Comparison of ENCODE assay signal across 8 cellular contexts in genomic region chr1:41122851-41123518, GRCh38.
DNase-seq lines count a peak whose midpoint lies in the region; ATAC-seq and TF ChIP-seq lines count a peak whose summit lies in the region.

No MANE protein-coding gene starts in this region.

- H3K27ac Mint-ChIP-seq in stimulated activated naive B cell treated with anti-CD40 and anti-IgM and Interleukin-4, amounts not matched to agents 10 μg/mL and 1 μg/mL and 100 μg/mL, for 72 hours, result no peak overlapping the region

- DNase-seq in DMS79 treated with DMSO at 0.1 percent for 48 hours (lab: John Stamatoyannopoulos, UW) (peak; percentile 30), DMS79 (lab: John Stamatoyannopoulos, UW) (no peak), LHCN-M2 (ENCODE audit: low read depth) (peak; percentile 85), germinal center (ENCODE audit: low spot score) (peak; percentile 10), NCI-H1436 (lab: John Stamatoyannopoulos, UW) (no peak), middle frontal gyrus (ENCODE audit: extremely low spot score, low spot score) (no peak)
- no peak for DNase-seq in stimulated activated naive B cell treated with anti-CD40 and anti-IgM and Interleukin-4, amounts not matched to agents 10 μg/mL and 1 μg/mL and 100 μg/mL, for 72 hours

- H3K4me3 Mint-ChIP-seq in stimulated activated naive B cell treated with anti-CD40 and anti-IgM and Interleukin-4, amounts not matched to agents 10 μg/mL and 1 μg/mL and 100 μg/mL, for 72 hours, result no peak overlapping the region

- peaks cover 2 to 19% of the 10 kb centered on the region in 2 donors for H3K36me3 Mint-ChIP-seq in stimulated activated naive B cell treated with anti-CD40 and anti-IgM and Interleukin-4, amounts not matched to agents 10 μg/mL and 1 μg/mL and 100 μg/mL, for 72 hours

- H3K9me3 Mint-ChIP-seq in stimulated activated naive B cell treated with anti-CD40 and anti-IgM and Interleukin-4, amounts not matched to agents 10 μg/mL and 1 μg/mL and 100 μg/mL, for 72 hours, result no peaks in the 10 kb centered on the region

- H3K27me3 Mint-ChIP-seq in stimulated activated naive B cell treated with anti-CD40 and anti-IgM and Interleukin-4, amounts not matched to agents 10 μg/mL and 1 μg/mL and 100 μg/mL, for 72 hours, result no peaks in the 10 kb centered on the region

- ATAC-seq in stimulated activated naive B cell treated with anti-CD40 and anti-IgM and Interleukin-4, amounts not matched to agents 10 μg/mL and 1 μg/mL and 100 μg/mL, for 72 hours (replicated peaks), result peak; percentile 52 to 59

- H3K4me1 Mint-ChIP-seq in stimulated activated naive B cell treated with anti-CD40 and anti-IgM and Interleukin-4, amounts not matched to agents 10 μg/mL and 1 μg/mL and 100 μg/mL, for 72 hours, result no peaks in the 10 kb centered on the region

- no peak overlapping the region for H3K27ac ChIP-seq in VCaP

- peak; percentile 75 for TF ChIP-seq CTCF in VCaP (conservative IDR thresholded peaks at IDR 0.05)

Comparison
In these comparisons a context has a peak if more than half of its experiments do, and no peak if none do; other contexts are left out.
1. DNase-seq: peak in DMS79 treated with DMSO at 0.1 percent for 48 hours (single experiment), LHCN-M2 (single experiment) and germinal center (single experiment); none in DMS79 (single experiment), stimulated activated naive B cell treated with anti-CD40 and anti-IgM and Interleukin-4, amounts not matched to agents 10 μg/mL and 1 μg/mL and 100 μg/mL, for 72 hours (single experiment), NCI-H1436 (single experiment) and middle frontal gyrus (single experiment).